ENCODE assay signal across 9 cellular contexts in genomic region chr20:33668087-33668790, GRCh38. TPM values are rescaled to one million over a fixed set of nuclear protein-coding genes. Genes with fewer than 3 reads are reported as not detected.
DNase-seq lines count a peak whose midpoint lies in the region; ATAC-seq, FAIRE-seq and TF ChIP-seq lines count a peak whose summit lies in the region.
"Had no signal": no experiment of that assay in that cellular context is flagged by ENCODE, and none has a peak within 500 bp of the region (broad histone marks: within the 10 kb centered on the region; RNA-seq: fewer than 3 reads in every experiment).

No MANE protein-coding gene starts in this region.

- DNase-seq in AG20443 (ENCODE audit: low spot score) (peak; percentile 90), GM20000 (ENCODE audit: low spot score) (peak; percentile 91), adrenal gland (peak in 6 of 7 donors; percentile 69 to 88 (median 78)), keratinocyte (ENCODE audit: low read depth, low spot score) (no peak), NCI-H2081 treated with DMSO at 0.1 percent for 48 hours (lab: John Stamatoyannopoulos, UW) (no peak), left lobe of liver (ENCODE audit: low spot score) (no peak)
- peak; percentile 55 for DNase-seq in stimulated activated CD8-positive, alpha-beta memory T cell treated with anti-CD3 and anti-CD28 coated beads, Interleukin-12 subunit alpha, Interleukin-12 subunit beta, amount 100 ng/mL, for 1 hour (ENCODE audit: low read depth)

- no peaks in the 10 kb centered on the region for H3K9me1 ChIP-seq in keratinocyte (ENCODE audit: control insufficient read depth, extremely low read depth, insufficient read depth, low read length)

- no peak for TF ChIP-seq POLR2A in adrenal gland (IDR thresholded peaks at IDR 0.05)

- H3K4me1 ChIP-seq in OCI-LY1 (ENCODE audit: insufficient read depth, low read length, severe bottlenecking) (peaks cover 94% of the 10 kb centered on the region), adrenal gland (replicated peaks in 1 of 2) (peaks cover 35 to 50% of the 10 kb centered on the region in 2 donors), keratinocyte (ENCODE audit: control insufficient read depth, extremely low read depth, insufficient read depth, low read length) (peaks cover 21% of the 10 kb centered on the region)

- peak; percentile 95 for TF ChIP-seq CTCF in GM20000 (IDR thresholded peaks at IDR 0.05; ENCODE audit: extremely low read depth, missing control alignments)
- TF ChIP-seq CTCF in OCI-LY1 (IDR thresholded peaks at IDR 0.05; ENCODE audit: low read length), result peak; percentile 63
- peak in 5 of 6 experiments; percentile 61 to 92 (median 78) for TF ChIP-seq CTCF in adrenal gland (IDR thresholded peaks at IDR 0.05)
- TF ChIP-seq CTCF in keratinocyte (optimal IDR thresholded peaks at IDR 0.05 in 1 of 3, IDR thresholded peaks at IDR 0.05 in 1 of 3, conservative IDR thresholded peaks at IDR 0.05 in 1 of 3; ENCODE audit: extremely low read depth in 1 of 3, insufficient read depth in 2 of 3, low read length in 3 of 3), result peak; percentile 79 to 97 (median 94)

- H4K20me1 ChIP-seq in OCI-LY1 (ENCODE audit: insufficient read depth, low read length) (no peaks in the 10 kb centered on the region), keratinocyte (ENCODE audit: control insufficient read depth, extremely low read depth, insufficient read depth, low read length) (no peaks in the 10 kb centered on the region)

- FAIRE-seq in keratinocyte (lab: Jason Lieb, UNC), result no peak

- intact Hi-C loops in adrenal gland (cut with DNase I), result no loop called here

- ATAC-seq in left lobe of liver, result no peak

- H2AFZ ChIP-seq in OCI-LY1 (ENCODE audit: low read length) (no peak overlapping the region), keratinocyte (ENCODE audit: control insufficient read depth, low read length) (no peak overlapping the region)

- no peaks in the 10 kb centered on the region for H3K27me3 ChIP-seq in OCI-LY1 (ENCODE audit: insufficient read depth, low read length)
- no peaks in the 10 kb centered on the region for H3K27me3 ChIP-seq in adrenal gland
- no peaks in the 10 kb centered on the region for H3K27me3 ChIP-seq in keratinocyte (ENCODE audit: control insufficient read depth, extremely low read depth, insufficient read depth, low read length)

- 44 to 73% (median 57%) methylated on average over 4 to 12 of the region's 12 CpGs for WGBS in adrenal gland, 4 donors

- H3K4me2 ChIP-seq in OCI-LY1 (ENCODE audit: low read length), result peak overlapping the region; percentile 72
- H3K4me2 ChIP-seq in keratinocyte (ENCODE audit: control insufficient read depth, extremely low read depth, insufficient read depth, low read depth, low read length), result peak overlapping the region; percentile 81

- H3K36me3 ChIP-seq in OCI-LY1 (ENCODE audit: insufficient read depth, low read length) (peaks cover 50% of the 10 kb centered on the region), adrenal gland (replicated peaks in 1 of 2) (peaks cover 0 to 36% of the 10 kb centered on the region in 2 donors), keratinocyte (ENCODE audit: control insufficient read depth in 2 of 2, extremely low read depth in 1 of 2, insufficient read depth in 2 of 2, low read length in 2 of 2) (no peaks in the 10 kb centered on the region)

- H3K9me3 ChIP-seq in OCI-LY1 (ENCODE audit: low read length) (no peaks in the 10 kb centered on the region), adrenal gland (replicated peaks in 1 of 3) (no peaks in the 10 kb centered on the region), keratinocyte (ENCODE audit: control insufficient read depth, low read depth, low read length) (no peaks in the 10 kb centered on the region)
- H3K9me3 ChIP-seq: HAP-1 had no signal

- H3K9me2 ChIP-seq in OCI-LY1 (ENCODE audit: low read depth, low read length), result no peaks in the 10 kb centered on the region

- no peaks in the 10 kb centered on the region for H3F3A ChIP-seq in OCI-LY1 (ENCODE audit: insufficient read depth, low read length)

- H3K9ac ChIP-seq in OCI-LY1 (ENCODE audit: low read length) (peak overlapping the region; percentile 43; the same call in 1 of the 2 replicates), keratinocyte (ENCODE audit: control insufficient read depth, extremely low read depth, insufficient read depth, low read length) (no peak overlapping the region)

- dilution Hi-C loops in keratinocyte (cut with MboI; ENCODE audit: extremely low pct_ligation_motif_present, low sequenced_read_pairs), result no loop called here

- H3K4me3 ChIP-seq in OCI-LY1 (ENCODE audit: low read depth, low read length, poor library complexity, severe bottlenecking) (peak overlapping the region; percentile 59), adrenal gland (peak overlapping the region in 2 of 4 donors; percentile 23 to 54), keratinocyte (ENCODE audit: control insufficient read depth in 2 of 3, extremely low read depth in 1 of 3, insufficient read depth in 2 of 3, low read depth in 1 of 3, low read length in 3 of 3) (peak overlapping the region in 2 of 3 experiments; percentile 46 to 78)
- H3K4me3 ChIP-seq: HAP-1 had no signal

- peak overlapping the region; percentile 80 for H3K27ac ChIP-seq in OCI-LY1 (ENCODE audit: low read depth, low read length, poor library complexity, severe bottlenecking)
- H3K27ac ChIP-seq in adrenal gland, result peak overlapping the region in 2 of 5 donors; percentile 74 to 87
- H3K27ac ChIP-seq in keratinocyte (ENCODE audit: control insufficient read depth, insufficient read depth, low read length), result no peak overlapping the region

- H3K79me2 ChIP-seq in OCI-LY1 (ENCODE audit: insufficient read depth, low read length) (peaks cover 3% of the 10 kb centered on the region), keratinocyte (ENCODE audit: control insufficient read depth, insufficient read depth, low read length) (no peaks in the 10 kb centered on the region)

RNA-seq across cellular contexts. Expression of gene ACTL10, which starts 1.5 kb away (rescaled TPM):
- total RNA-seq in adrenal gland (1 to 10 TPM in 4 of 8 donors, under 1 TPM in 4; 0.38 to 3.1 (median 0.93) TPM), left lobe of liver (0.20 TPM)
- polyA plus RNA-seq in adrenal gland (under 1 TPM; 0.18 to 0.48 (median 0.47) TPM), keratinocyte (0.28 to 0.50 TPM (median 0.48 TPM) in 3 replicates)
- 0.17 TPM for polyA plus RNA-seq in keratinocyte (2011; ENCODE audit: low read depth)
- 0.18 and 0.43 TPM in 2 replicates for polyA plus RNA-seq in keratinocyte (2011; cell fraction: cytosol; rRNA removed)
- polyA plus RNA-seq in keratinocyte (2011; cell fraction: nucleus; rRNA removed), result 0.22 and 0.44 TPM in 2 replicates
- 0.27 and 1.1 TPM in 2 replicates for polyA plus RNA-seq in keratinocyte (2012; ENCODE audit: low replicate concordance)
- 0.16 to 0.20 TPM (median 0.16 TPM) in 3 replicates for polyA minus RNA-seq in keratinocyte
- polyA minus RNA-seq in keratinocyte (2011; cell fraction: cytosol; rRNA and poly(A)+ RNA removed), result not detected
- polyA minus RNA-seq in keratinocyte (2011; cell fraction: nucleus; rRNA and poly(A)+ RNA removed), result 0.63 and 0.78 TPM in 2 replicates

RNA-seq across cellular contexts. Expression of gene NECAB3, which starts 6.0 kb away (rescaled TPM):
- total RNA-seq in adrenal gland, result 100 to 1,000 TPM in 7 of 8 donors, 10 to 100 TPM in 1; 91.5 to 187 (median 142) TPM
- 100 to 1,000 TPM in 2 of 3 donors, 10 to 100 TPM in 1; 23.4 to 279 (median 174) TPM for polyA plus RNA-seq in adrenal gland
- polyA plus RNA-seq in keratinocyte, result 3.8 to 10.3 TPM (median 4.6 TPM) in 3 replicates
- polyA plus RNA-seq in keratinocyte (2011; ENCODE audit: low read depth), result 1.0 TPM
- polyA plus RNA-seq in keratinocyte (2011; cell fraction: cytosol; rRNA removed), result 2.2 and 6.7 TPM in 2 replicates
- polyA plus RNA-seq in keratinocyte (2011; cell fraction: nucleus; rRNA removed), result 18.5 and 27.1 TPM in 2 replicates
- 4.2 and 4.5 TPM in 2 replicates for polyA plus RNA-seq in keratinocyte (2012; ENCODE audit: low replicate concordance)
- polyA minus RNA-seq in keratinocyte, result 4.0 to 10.3 TPM (median 4.7 TPM) in 3 replicates
- 8.4 TPM for polyA minus RNA-seq in keratinocyte (2011; cell fraction: cytosol; rRNA and poly(A)+ RNA removed)
- polyA minus RNA-seq in keratinocyte (2011; cell fraction: nucleus; rRNA and poly(A)+ RNA removed), result 3.0 and 8.1 TPM in 2 replicates
- total RNA-seq in left lobe of liver, result 19.9 TPM

RNA-seq across cellular contexts. Expression of gene C20orf144, which starts 6.1 kb away (rescaled TPM):
- under 1 TPM in 2 of 8 donors, not detected in 6; 0.14 to 0.32 TPM for total RNA-seq in adrenal gland
- under 1 TPM in 2 of 3 donors, not detected in 1; 0.10 to 0.16 TPM for polyA plus RNA-seq in adrenal gland
- 0.02 to 0.03 TPM in 2 of 3 replicates, not detected in the other for polyA plus RNA-seq in keratinocyte
- not detected for polyA plus RNA-seq in keratinocyte (2011; ENCODE audit: low read depth)
- not detected in 2 replicates for polyA plus RNA-seq in keratinocyte (2011; cell fraction: cytosol; rRNA removed)
- 0.09 TPM in 1 of 2 replicates, not detected in the other for polyA plus RNA-seq in keratinocyte (2011; cell fraction: nucleus; rRNA removed)
- 0.05 and 0.08 TPM in 2 replicates for polyA plus RNA-seq in keratinocyte (2012; ENCODE audit: low replicate concordance)
- polyA minus RNA-seq in keratinocyte, result not detected in 3 replicates
- not detected for polyA minus RNA-seq in keratinocyte (2011; cell fraction: cytosol; rRNA and poly(A)+ RNA removed)
- not detected in 2 replicates for polyA minus RNA-seq in keratinocyte (2011; cell fraction: nucleus; rRNA and poly(A)+ RNA removed)
- total RNA-seq in left lobe of liver, result not detected

RNA-seq across cellular contexts. Expression of gene E2F1, which starts 17.9 kb away (rescaled TPM):
- total RNA-seq in adrenal gland, result 1 to 10 TPM; 3.0 to 8.3 (median 5.7) TPM
- polyA plus RNA-seq in adrenal gland, result 1 to 10 TPM; 4.6 to 6.8 (median 4.7) TPM
- 1.3 to 3.4 TPM (median 2.8 TPM) in 3 replicates for polyA plus RNA-seq in keratinocyte
- polyA plus RNA-seq in keratinocyte (2011; ENCODE audit: low read depth), result 0.51 TPM
- polyA plus RNA-seq in keratinocyte (2011; cell fraction: cytosol; rRNA removed), result 0.68 and 1.2 TPM in 2 replicates
- polyA plus RNA-seq in keratinocyte (2011; cell fraction: nucleus; rRNA removed), result 2.4 and 2.8 TPM in 2 replicates
- 0.61 and 3.7 TPM in 2 replicates for polyA plus RNA-seq in keratinocyte (2012; ENCODE audit: low replicate concordance)
- 1.0 to 7.8 TPM (median 2.2 TPM) in 3 replicates for polyA minus RNA-seq in keratinocyte
- 0.96 TPM for polyA minus RNA-seq in keratinocyte (2011; cell fraction: cytosol; rRNA and poly(A)+ RNA removed)
- 0.70 and 1.2 TPM in 2 replicates for polyA minus RNA-seq in keratinocyte (2011; cell fraction: nucleus; rRNA and poly(A)+ RNA removed)
- total RNA-seq in left lobe of liver, result 0.60 TPM

RNA-seq across cellular contexts. Expression of gene PXMP4, which starts 51.9 kb away (rescaled TPM):
- 10 to 100 TPM; 11.9 to 47.4 (median 25.3) TPM for total RNA-seq in adrenal gland
- 10 to 100 TPM in 2 of 3 donors, 1 to 10 TPM in 1; 6.8 to 19.0 (median 16.3) TPM for polyA plus RNA-seq in adrenal gland
- 3.2 to 6.3 TPM (median 6.1 TPM) in 3 replicates for polyA plus RNA-seq in keratinocyte
- polyA plus RNA-seq in keratinocyte (2011; ENCODE audit: low read depth), result 1.5 TPM
- 5.5 and 6.4 TPM in 2 replicates for polyA plus RNA-seq in keratinocyte (2011; cell fraction: cytosol; rRNA removed)
- polyA plus RNA-seq in keratinocyte (2011; cell fraction: nucleus; rRNA removed), result 5.3 and 7.8 TPM in 2 replicates
- 6.6 and 7.8 TPM in 2 replicates for polyA plus RNA-seq in keratinocyte (2012; ENCODE audit: low replicate concordance)
- polyA minus RNA-seq in keratinocyte, result 7.5 to 16.3 TPM (median 9.2 TPM) in 3 replicates
- polyA minus RNA-seq in keratinocyte (2011; cell fraction: cytosol; rRNA and poly(A)+ RNA removed), result 5.2 TPM
- polyA minus RNA-seq in keratinocyte (2011; cell fraction: nucleus; rRNA and poly(A)+ RNA removed), result 3.7 and 4.8 TPM in 2 replicates
- total RNA-seq in left lobe of liver, result 15.4 TPM

Comparison
In these comparisons a context has a peak if more than half of its experiments do, and no peak if none do; other contexts are left out.
1. DNase-seq: peak in AG20443 (single experiment), GM20000 (single experiment), adrenal gland (6 of 7) and stimulated activated CD8-positive, alpha-beta memory T cell treated with anti-CD3 and anti-CD28 coated beads, Interleukin-12 subunit alpha, Interleukin-12 subunit beta, amount 100 ng/mL, for 1 hour (single experiment); none in keratinocyte (single experiment), NCI-H2081 treated with DMSO at 0.1 percent for 48 hours (single experiment) and left lobe of liver (single experiment).
2. Peak in every context shown above with its lines, with median percentiles within 50 percentile points of each other: CTCF ChIP-seq.